In the genomic region with DNA sequence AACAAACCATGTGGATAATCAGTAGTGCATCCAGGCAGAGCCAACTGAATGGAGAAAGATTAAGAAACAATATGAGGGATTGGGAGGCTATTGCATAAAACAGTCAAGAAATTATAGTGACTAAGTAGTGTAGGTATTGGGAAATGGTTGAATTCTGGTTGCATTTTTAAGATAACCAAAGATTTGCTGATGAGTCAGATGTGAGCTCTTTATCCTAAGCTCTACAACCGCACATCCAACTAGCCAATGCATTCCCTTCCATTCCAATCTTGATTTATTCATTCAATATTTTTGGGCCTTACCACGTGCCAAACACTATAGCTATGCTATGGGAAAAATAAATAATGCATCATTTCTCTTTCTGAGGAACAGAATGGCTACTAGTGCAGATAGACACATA, we compare ENCODE assay signal across 16 cellular contexts.
A peak's percentile ranks its signal among the peaks of the same experiment; 100 is the strongest.
DNase-seq lines count a peak whose midpoint lies in the region; ATAC-seq and TF ChIP-seq lines count a peak whose summit lies in the region.
"Had no signal": no experiment of that assay in that cellular context is flagged by ENCODE, and none has a peak within 500 bp of the region (broad histone marks: within the 10 kb centered on the region; RNA-seq: fewer than 3 reads in every experiment).

No MANE protein-coding gene starts in this region.

- no peak overlapping the region for H2BK5ac ChIP-seq in trophoblast cell (ENCODE audit: low read depth, low read length, poor library complexity)

- H3K27ac ChIP-seq in trophoblast cell (ENCODE audit: low read depth, low read length) = no peak overlapping the region
- H3K27ac ChIP-seq: parathyroid adenoma, SJSA1 had no signal

- no peak overlapping the region for H2BK12ac ChIP-seq in trophoblast cell (ENCODE audit: low read length)

- H3K4me3 ChIP-seq in epithelial cell of proximal tubule (ENCODE audit: low read depth, low read length) (no peak overlapping the region), trophoblast cell (ENCODE audit: low read depth, low read length) (no peak overlapping the region)
- H3K4me3 ChIP-seq: SJSA1 had no signal

- H3K9me3 ChIP-seq in trophoblast cell (ENCODE audit: insufficient read depth, low read depth, low read length) = no peaks in the 10 kb centered on the region
- H3K9me3 ChIP-seq: SJSA1 had no signal

- H3K79me1 ChIP-seq in trophoblast cell (ENCODE audit: low read length) = no peaks in the 10 kb centered on the region

- H3K4ac ChIP-seq in trophoblast cell (ENCODE audit: low read depth, low read length) = no peak overlapping the region

- H3K18ac ChIP-seq in trophoblast cell (ENCODE audit: low read length) = no peak overlapping the region

- no peak overlapping the region for H3K14ac ChIP-seq in trophoblast cell (ENCODE audit: low read length)

- H2AK5ac ChIP-seq in trophoblast cell (ENCODE audit: low read length) = no peak overlapping the region

- H3K23ac ChIP-seq in trophoblast cell (ENCODE audit: low read length) = no peak overlapping the region

- H3K27me3 ChIP-seq in trophoblast cell (ENCODE audit: insufficient read depth, low read length) = no peaks in the 10 kb centered on the region
- H3K27me3 ChIP-seq: SJSA1 had no signal

- TF ChIP-seq CTCF in epithelial cell of proximal tubule (conservative IDR thresholded peaks at IDR 0.05; ENCODE audit: low read depth, low read length) = no peak

- no peak overlapping the region for H3K4me2 ChIP-seq in trophoblast cell (ENCODE audit: low read length)

- H4K12ac ChIP-seq in trophoblast cell (ENCODE audit: low read depth, low read length) = no peak overlapping the region

- H4K91ac ChIP-seq in trophoblast cell (ENCODE audit: low read depth, low read length) = no peak overlapping the region

- WGBS in trophoblast cell (ENCODE audit: extremely low coverage, insufficient coverage, insufficient read length) = no CpG with 5 or more reads among the region's 2 CpGs

- ATAC-seq in HG03520 (IDR thresholded peaks at IDR 0.05; ENCODE audit: unreplicated experiment) = no peak
- ATAC-seq: left cardiac atrium had no signal

- DNase-seq in Daoy (ENCODE audit: low read depth) (peak; percentile 56), NCI-H226 (peak; percentile 93), epithelial cell of proximal tubule (ENCODE audit: low read depth) (peak; percentile 6), trophoblast cell (peak; percentile 1 to 75), GM19238 (ENCODE audit: insufficient read length, low spot score) (no peak), NCI-H524 treated with DMSO at 0.1 percent for 48 hours (lab: John Stamatoyannopoulos, UW) (no peak)
- DNase-seq in activated CD8-positive, alpha-beta memory T cell treated with anti-CD3 and anti-CD28 coated beads for 24 hours = no peak
- DNase-seq: activated CD4-positive, alpha-beta memory T cell treated with anti-CD3 and anti-CD28 coated beads for 36 hours; anterior cingulate cortex; CD4-positive, CD25-positive, alpha-beta regulatory T cell; left cardiac atrium; NCI-H1417; stimulated activated CD4-positive, alpha-beta T cell treated with anti-CD3 and anti-CD28 coated beads, Interleukin-12 subunit alpha, Interleukin-12 subunit beta, amount 100 ng/mL, for 4 hours had no signal

- no peaks in the 10 kb centered on the region for H3K4me1 ChIP-seq in trophoblast cell (ENCODE audit: control insufficient read depth in 1 of 2, insufficient read depth in 2 of 2, low read length in 2 of 2)
- H3K4me1 ChIP-seq: parathyroid adenoma, SJSA1 had no signal

- no peak overlapping the region for H2AFZ ChIP-seq in trophoblast cell (ENCODE audit: insufficient read depth, low read length, poor library complexity)
- H2AFZ ChIP-seq: parathyroid adenoma had no signal

- no peak overlapping the region for H2BK120ac ChIP-seq in trophoblast cell (ENCODE audit: insufficient read depth, low read length, poor library complexity)

- no peaks in the 10 kb centered on the region for H3K36me3 ChIP-seq in trophoblast cell (ENCODE audit: control insufficient read depth in 1 of 2, insufficient read depth in 2 of 2, low read length in 2 of 2)
- H3K36me3 ChIP-seq: SJSA1 had no signal

- H4K8ac ChIP-seq in trophoblast cell (ENCODE audit: low read depth, low read length) = no peak overlapping the region

- H3K9ac ChIP-seq in trophoblast cell (ENCODE audit: low read length) = no peak overlapping the region
- H3K9ac ChIP-seq: parathyroid adenoma had no signal

- H3K79me2 ChIP-seq in trophoblast cell (ENCODE audit: control insufficient read depth, insufficient read depth, low read length, poor library complexity) = no peaks in the 10 kb centered on the region
- H3K79me2 ChIP-seq: parathyroid adenoma had no signal

Comparison
In these comparisons a context has a peak if more than half of its experiments do, and no peak if none do; other contexts are left out.
1. DNase-seq: peak in Daoy (single experiment), NCI-H226 (single experiment), epithelial cell of proximal tubule (single experiment) and trophoblast cell (2 of 2); none in GM19238 (single experiment), NCI-H524 treated with DMSO at 0.1 percent for 48 hours (single experiment) and activated CD8-positive, alpha-beta memory T cell treated with anti-CD3 and anti-CD28 coated beads for 24 hours (single experiment).